Comparison of ENCODE assay signal across 27 cellular contexts in the genomic region with DNA sequence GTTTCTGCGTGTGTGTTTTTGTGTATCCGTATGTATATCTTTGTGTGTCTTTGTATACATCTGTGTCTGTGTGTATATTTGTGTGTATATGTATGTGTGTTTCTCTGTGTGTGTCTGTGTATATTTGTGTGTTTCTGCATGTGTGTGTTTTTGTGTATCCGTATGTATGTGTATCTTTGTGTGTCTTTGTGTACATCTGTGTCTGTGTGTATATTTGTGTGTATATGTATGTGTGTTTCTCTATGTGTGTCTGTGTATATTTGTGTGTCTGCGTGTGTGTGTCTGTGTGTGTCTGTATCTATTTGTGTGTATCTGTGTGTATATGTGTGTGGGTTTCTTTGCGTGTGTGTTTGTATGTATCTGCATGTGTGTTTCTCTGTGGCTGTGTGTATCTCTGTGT.
A peak's percentile ranks its signal among the peaks of the same experiment; 100 is the strongest.
DNase-seq lines count a peak whose midpoint lies in the region; ATAC-seq, FAIRE-seq and TF ChIP-seq lines count a peak whose summit lies in the region.
"Had no signal": no experiment of that assay in that cellular context is flagged by ENCODE, and none has a peak within 500 bp of the region (broad histone marks: within the 10 kb centered on the region; RNA-seq: fewer than 3 reads in every experiment).

No MANE protein-coding gene starts in this region.

- H3K36me3 Mint-ChIP-seq in astrocyte (ENCODE audit: low read depth, unreplicated experiment) = no peaks in the 10 kb centered on the region
- H3K36me3 Mint-ChIP-seq: CD14-positive monocyte; CD8-positive, alpha-beta memory T cell had no signal

- H3K4me3 ChIP-seq in astrocyte (ENCODE audit: insufficient read depth, low read depth, low read length) (no peak overlapping the region), mesendoderm (ENCODE audit: low read length) (no peak overlapping the region)
- H3K4me3 ChIP-seq: A549; BLaER1 treated with 17β-estradiol and CSF1 and Interleukin-3, amounts not matched to agents 10 nM and 100 nM; GM12878; GM23338; HAP-1 had no signal

- no peak overlapping the region for H3K23ac ChIP-seq in mesendoderm (ENCODE audit: low read length)

- ATAC-seq in GM19023 (IDR thresholded peaks at IDR 0.05; ENCODE audit: unreplicated experiment) (no peak), HG02870 (IDR thresholded peaks at IDR 0.05; ENCODE audit: unreplicated experiment) (no peak)
- ATAC-seq: A549, GM12878, GM23338 had no signal

- H2BK15ac ChIP-seq in mesendoderm (replicated peaks; ENCODE audit: low read depth) = no peak overlapping the region

- no peaks in the 10 kb centered on the region for H3K9me3 ChIP-seq in astrocyte (ENCODE audit: insufficient read depth, low read depth, low read length)
- H3K9me3 ChIP-seq: A549, BE2C, HAP-1 had no signal

- H3K9me3 Mint-ChIP-seq in astrocyte (ENCODE audit: unreplicated experiment) = peaks cover 3% of the 10 kb centered on the region
- H3K9me3 Mint-ChIP-seq: CD4-positive, alpha-beta T cell; GM23338 had no signal

- TF ChIP-seq CTCF in astrocyte (IDR thresholded peaks at IDR 0.05; ENCODE audit: insufficient read depth, low read depth, low read length) = no peak

- no peak for DNase-seq in GM12891 (ENCODE audit: insufficient read length, low spot score)
- DNase-seq in astrocyte (ENCODE audit: low read depth) = no peak
- DNase-seq in mesendoderm = no peak
- no peak for DNase-seq in midbrain (lab: John Stamatoyannopoulos, UW)
- no peak for DNase-seq in ecto neural progenitor cell (ENCODE audit: low spot score)
- DNase-seq: 8988T; ACHN; AML-193; BE2C; CD4-positive, alpha-beta T cell; CD8-positive, alpha-beta memory T cell; DMS 273 treated with DMSO at 0.1 percent for 48 hours; DMS79; EL; GDM1; HFFc6 had no signal

- peaks cover 10% of the 10 kb centered on the region for H4K20me1 ChIP-seq in astrocyte (ENCODE audit: insufficient read depth, low read length)
- H4K20me1 ChIP-seq: BLaER1 treated with 17β-estradiol and CSF1 and Interleukin-3, amounts not matched to agents 10 nM and 100 nM had no signal

- H3K18ac ChIP-seq in mesendoderm (ENCODE audit: low read length) = no peak overlapping the region

- H3K4me2 ChIP-seq in astrocyte (ENCODE audit: low read length) (no peak overlapping the region), mesendoderm (ENCODE audit: low read length) (no peak overlapping the region)
- H3K4me2 ChIP-seq: A549; BLaER1 treated with 17β-estradiol and CSF1 and Interleukin-3, amounts not matched to agents 10 nM and 100 nM; GM23338 had no signal

- no peak overlapping the region for H2AK5ac ChIP-seq in mesendoderm (ENCODE audit: low read length)

- H3K27me3 ChIP-seq in astrocyte (ENCODE audit: insufficient read depth, low read length) = no peaks in the 10 kb centered on the region
- H3K27me3 ChIP-seq in mesendoderm (ENCODE audit: insufficient read depth, low read length, poor library complexity) = no peaks in the 10 kb centered on the region
- H3K27me3 ChIP-seq: BE2C; BLaER1 treated with 17β-estradiol and CSF1 and Interleukin-3, amounts not matched to agents 10 nM and 100 nM had no signal

- H3K4me1 Mint-ChIP-seq in astrocyte (ENCODE audit: low read depth, unreplicated experiment) = peaks cover 6% of the 10 kb centered on the region
- H3K4me1 Mint-ChIP-seq: CD14-positive monocyte; CD8-positive, alpha-beta memory T cell had no signal

- peak overlapping the region; percentile 41 for H2BK5ac ChIP-seq in mesendoderm (ENCODE audit: low read length)

- H3K9ac ChIP-seq in astrocyte (ENCODE audit: low read length) (no peak overlapping the region), mesendoderm (ENCODE audit: low read length) (no peak overlapping the region)
- H3K9ac ChIP-seq: BLaER1 treated with 17β-estradiol and CSF1 and Interleukin-3, amounts not matched to agents 10 nM and 100 nM had no signal

- no peak overlapping the region for H3K4me3 Mint-ChIP-seq in astrocyte (ENCODE audit: unreplicated experiment)
- H3K4me3 Mint-ChIP-seq: CD14-positive monocyte; CD4-positive, alpha-beta T cell; CD8-positive, alpha-beta memory T cell; GM23338; HFFc6 had no signal

- H2BK120ac ChIP-seq in mesendoderm (ENCODE audit: low read depth, low read length) = no peak overlapping the region

- H3K27me3 Mint-ChIP-seq in astrocyte (ENCODE audit: low read depth, unreplicated experiment) = peaks cover 2% of the 10 kb centered on the region
- H3K27me3 Mint-ChIP-seq: CD4-positive, alpha-beta T cell had no signal

- H3K79me1 ChIP-seq in mesendoderm (ENCODE audit: low read length) = no peaks in the 10 kb centered on the region

- no peak overlapping the region for H4K8ac ChIP-seq in mesendoderm (ENCODE audit: low read depth, low read length)

- no peak for TF ChIP-seq POLR2A in GM12891 (IDR thresholded peaks at IDR 0.05; ENCODE audit: low read depth, low read length)

- H3K27ac ChIP-seq in astrocyte (ENCODE audit: low read depth, low read length) (no peak overlapping the region), mesendoderm (ENCODE audit: low read depth, low read length) (no peak overlapping the region)
- H3K27ac ChIP-seq: A549; BLaER1 treated with 17β-estradiol and CSF1 and Interleukin-3, amounts not matched to agents 10 nM and 100 nM had no signal

- no peak overlapping the region for H2AFZ ChIP-seq in astrocyte (ENCODE audit: low read depth, low read length)
- H2AFZ ChIP-seq: GM23338 had no signal

- H4K5ac ChIP-seq in mesendoderm (ENCODE audit: low read length) = no peak overlapping the region

- H3K79me2 ChIP-seq in astrocyte (ENCODE audit: insufficient read depth, low read length) (no peaks in the 10 kb centered on the region), mesendoderm (ENCODE audit: control insufficient read depth, insufficient read depth, low read length) (no peaks in the 10 kb centered on the region)

- peak overlapping the region; percentile 19 for H3K56ac ChIP-seq in mesendoderm (ENCODE audit: low read length)

- H3K4me1 ChIP-seq in astrocyte (ENCODE audit: insufficient read depth, low read length) = peaks cover 13% of the 10 kb centered on the region
- H3K4me1 ChIP-seq in mesendoderm (ENCODE audit: control insufficient read depth, low read depth, low read length) = peaks cover 22% of the 10 kb centered on the region
- H3K4me1 ChIP-seq: A549; BE2C; BLaER1 treated with 17β-estradiol and CSF1 and Interleukin-3, amounts not matched to agents 10 nM and 100 nM; HAP-1 had no signal

- H3K27ac Mint-ChIP-seq in astrocyte (ENCODE audit: unreplicated experiment) = no peak overlapping the region
- H3K27ac Mint-ChIP-seq: CD14-positive monocyte; CD4-positive, alpha-beta T cell; CD8-positive, alpha-beta memory T cell; GM23338; HFFc6 had no signal

- no peak overlapping the region for H3K4ac ChIP-seq in mesendoderm (ENCODE audit: low read depth, low read length)

- H3K36me3 ChIP-seq in astrocyte (ENCODE audit: insufficient read depth, low read length) = no peaks in the 10 kb centered on the region
- H3K36me3 ChIP-seq in mesendoderm (ENCODE audit: control insufficient read depth, insufficient read depth, low read length) = no peaks in the 10 kb centered on the region
- H3K36me3 ChIP-seq: BE2C; BLaER1 treated with 17β-estradiol and CSF1 and Interleukin-3, amounts not matched to agents 10 nM and 100 nM; HAP-1 had no signal

- FAIRE-seq in GM12891 (lab: Jason Lieb, UNC) (peak; percentile 41), astrocyte (lab: Jason Lieb, UNC) (peak; percentile 43), colon (lab: Jason Lieb, UNC) (peak; percentile 82)
- FAIRE-seq: A549, D721Med, GM12878, H54 had no signal

- no CpG with 5 or more reads among the region's 5 CpGs for WGBS in mesendoderm (ENCODE audit: extremely low coverage, insufficient coverage, low lambda C conversion rate)

TF ChIP-seq in GM12891, 5 proteins besides CTCF, POLR2A, EP300 and RAD21:
- TF ChIP-seq PAX5 (IDR thresholded peaks at IDR 0.05; ENCODE audit: insufficient read depth, low read length, severe bottlenecking) (no peak), SPI1 (IDR thresholded peaks at IDR 0.05; ENCODE audit: low read depth, low read length) (no peak), POU2F2 (IDR thresholded peaks at IDR 0.05; ENCODE audit: low read depth, low read length) (no peak), POLR2AphosphoS5 (IDR thresholded peaks at IDR 0.05; ENCODE audit: low read depth, low read length) (no peak), TAF1 (IDR thresholded peaks at IDR 0.05; ENCODE audit: low read depth, low read length) (no peak)
